In the genomic region with DNA sequence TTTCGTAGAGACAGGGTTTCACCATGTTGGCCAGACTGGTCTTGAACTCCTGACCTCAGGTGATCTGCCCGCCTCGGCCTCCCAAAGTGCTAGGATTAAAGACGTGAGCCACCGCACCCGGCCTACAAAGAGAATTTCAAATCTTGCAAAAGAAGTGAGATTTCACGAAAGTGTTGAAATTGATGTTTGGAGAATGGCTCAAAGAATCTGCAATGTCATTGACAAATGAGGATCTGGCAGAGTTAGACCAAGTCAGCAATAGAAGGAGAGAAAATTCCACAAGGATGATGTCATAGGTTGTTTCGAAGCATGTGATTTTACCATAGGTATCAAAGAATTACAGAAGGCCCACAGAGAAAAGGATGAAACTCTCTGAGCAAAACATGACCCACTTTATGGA, we compare ENCODE assay signal across 11 cellular contexts.
A peak's percentile ranks its signal among the peaks of the same experiment; 100 is the strongest.
DNase-seq lines count a peak whose midpoint lies in the region; ATAC-seq and TF ChIP-seq lines count a peak whose summit lies in the region.
"Had no signal": no experiment of that assay in that cellular context is flagged by ENCODE, and none has a peak within 500 bp of the region (broad histone marks: within the 10 kb centered on the region; RNA-seq: fewer than 3 reads in every experiment).

No MANE protein-coding gene starts in this region.

- H3K36me3 ChIP-seq in SK-N-SH (replicated peaks in 1 of 2; ENCODE audit: control insufficient read depth in 1 of 2, insufficient read depth in 2 of 2, low read length in 1 of 2) (no peaks in the 10 kb centered on the region), OCI-LY7 (ENCODE audit: insufficient read depth, low read length) (no peaks in the 10 kb centered on the region)
- H3K36me3 ChIP-seq: ovary had no signal

- POLR2A ChIA-PET in SK-N-SH (lab: Yijun Ruan, JAX) = no interaction called here
- POLR2A ChIA-PET in OCI-LY7 (lab: Charles Lee) = interaction anchor here (0.7 kb wide), 1 partner anchor 580 kb away, joined by 3 read pairs; no protein-coding TSS in a partner anchor

- TF ChIP-seq CTCF in HL-60 (IDR thresholded peaks at IDR 0.05; ENCODE audit: insufficient read depth, low read length) (no peak), SK-N-SH (IDR thresholded peaks at IDR 0.05) (no peak), fibroblast of villous mesenchyme (IDR thresholded peaks at IDR 0.05; ENCODE audit: insufficient read depth, low read depth, low read length) (no peak), OCI-LY7 (conservative IDR thresholded peaks at IDR 0.05; ENCODE audit: low read length) (no peak)

- intact Hi-C loops in OCI-LY7 (cut with micrococcal nuclease; ENCODE audit: unreplicated experiment) = no loop called here

- no peak overlapping the region for H3K9ac ChIP-seq in SK-N-SH

- no peaks in the 10 kb centered on the region for H4K20me1 ChIP-seq in SK-N-SH (ENCODE audit: insufficient read depth)
- H4K20me1 ChIP-seq in OCI-LY7 (ENCODE audit: insufficient read depth, low read length) = no peaks in the 10 kb centered on the region

- no TSS peak for BruUV-seq in OCI-LY7 (replicated peaks; lab: Mats Ljungman, UMichigan)

- H3K4me1 ChIP-seq in SK-N-SH (ENCODE audit: control insufficient read depth in 1 of 2, insufficient read depth in 2 of 2, low read depth in 1 of 2, low read length in 1 of 2) (no peaks in the 10 kb centered on the region), OCI-LY7 (ENCODE audit: insufficient read depth, low read length, poor library complexity, severe bottlenecking) (no peaks in the 10 kb centered on the region)

- H3K9me3 ChIP-seq in SK-N-SH (no peaks in the 10 kb centered on the region), OCI-LY7 (ENCODE audit: low read length) (no peaks in the 10 kb centered on the region)
- H3K9me3 ChIP-seq: ovary had no signal

- TF ChIP-seq RAD21 in SK-N-SH (IDR thresholded peaks at IDR 0.05; ENCODE audit: low read length) = no peak

- no peak for TF ChIP-seq EP300 in SK-N-SH (IDR thresholded peaks at IDR 0.05; ENCODE audit: borderline replicate concordance in 1 of 2, low read depth in 1 of 2, low read length in 1 of 2)

- H3K9me2 ChIP-seq in SK-N-SH (no peaks in the 10 kb centered on the region), OCI-LY7 (ENCODE audit: insufficient read depth, low read length) (no peaks in the 10 kb centered on the region)

- H3F3A ChIP-seq in SK-N-SH (replicated peaks; ENCODE audit: insufficient read depth) = no peaks in the 10 kb centered on the region

- H3K4me3 ChIP-seq in HL-60 (replicated peaks; ENCODE audit: insufficient read depth, low read length) = no peak overlapping the region
- no peak overlapping the region for H3K4me3 ChIP-seq in SK-N-SH (ENCODE audit: low read depth in 2 of 2, low read length in 1 of 2)
- no peak overlapping the region for H3K4me3 ChIP-seq in fibroblast of villous mesenchyme (ENCODE audit: low read depth, low read length)
- H3K4me3 ChIP-seq in skeletal muscle cell (ENCODE audit: low read depth, low read length) = no peak overlapping the region
- no peak overlapping the region for H3K4me3 ChIP-seq in OCI-LY7 (ENCODE audit: low read depth, low read length, poor library complexity, severe bottlenecking)
- H3K4me3 ChIP-seq: ovary had no signal

- H2AFZ ChIP-seq in SK-N-SH (ENCODE audit: low read depth) = no peak overlapping the region
- no peak overlapping the region for H2AFZ ChIP-seq in OCI-LY7 (ENCODE audit: low read length)

- H3K27me3 ChIP-seq in HL-60 (ENCODE audit: insufficient read depth, poor library complexity, severe bottlenecking) (no peaks in the 10 kb centered on the region), SK-N-SH (ENCODE audit: insufficient read depth) (no peaks in the 10 kb centered on the region)
- H3K27me3 ChIP-seq: ovary had no signal

- H3K79me2 ChIP-seq in SK-N-SH (ENCODE audit: insufficient read depth) = no peaks in the 10 kb centered on the region
- no peaks in the 10 kb centered on the region for H3K79me2 ChIP-seq in OCI-LY7 (ENCODE audit: insufficient read depth, low read depth, low read length)

- 80% methylated on average over 8 of the region's 8 CpGs for WGBS in SK-N-SH (ENCODE audit: low lambda C conversion rate)

- no peak for ATAC-seq in GM18511 (IDR thresholded peaks at IDR 0.05; ENCODE audit: unreplicated experiment)

- CTCF ChIA-PET in SK-N-SH (lab: Yijun Ruan, JAX) (interaction anchor here (1.8 kb wide), 1 partner anchor 24 kb away, joined by 5 read pairs; no protein-coding TSS in a partner anchor), OCI-LY7 (lab: Charles Lee; ENCODE audit: unreplicated experiment) (no interaction called here)

- peak in 1 of 2 experiments; percentile 52 for DNase-seq in HL-60 (ENCODE audit: low read depth in 1 of 2, low spot score in 1 of 2)
- no peak for DNase-seq in SK-N-SH
- peak; percentile 36 for DNase-seq in fibroblast of villous mesenchyme (ENCODE audit: low read depth)
- DNase-seq in skeletal muscle cell (ENCODE audit: low read depth) = peak; percentile 8
- no peak for DNase-seq in OCI-LY7 (ENCODE audit: low spot score)
- DNase-seq in DMS 273 treated with DMSO at 0.1 percent for 48 hours (lab: John Stamatoyannopoulos, UW) = no peak
- DNase-seq: activated CD4-positive, alpha-beta T cell treated with anti-CD3 and anti-CD28 coated beads, Interleukin-2, amount 10 ng/mL, durations not matched to agents 24 days and 14 days; activated naive CD4-positive, alpha-beta T cell treated with Interleukin-2 at 50 U/mL for 16 hours; KBM-7; ovary had no signal

- no peak overlapping the region for H3K4me2 ChIP-seq in SK-N-SH
- no peak overlapping the region for H3K4me2 ChIP-seq in OCI-LY7 (ENCODE audit: low read length)

- H3K27ac ChIP-seq in HL-60 (replicated peaks) = peak overlapping the region; percentile 30; the same call in 1 of the 2 replicates
- H3K27ac ChIP-seq in SK-N-SH (ENCODE audit: low read depth in 2 of 2, low read length in 1 of 2) = no peak overlapping the region
- no peak overlapping the region for H3K27ac ChIP-seq in OCI-LY7 (ENCODE audit: low read depth, low read length, poor library complexity, severe bottlenecking)
- H3K27ac ChIP-seq: ovary had no signal

TF ChIP-seq in SK-N-SH, 30 proteins besides CTCF, POLR2A, EP300 and RAD21:
- TF ChIP-seq EZH2phosphoT487 (IDR thresholded peaks at IDR 0.05; ENCODE audit: borderline replicate concordance, low read depth) (no peak), JUND (IDR thresholded peaks at IDR 0.05) (0 out of 2 replicates have a peak, but pooled peaks have one; percentile 26), FOXJ3 (CRISPR knock-in tag; IDR thresholded peaks at IDR 0.05) (no peak), RFX5 (IDR thresholded peaks at IDR 0.05; ENCODE audit: low read length) (no peak), ELF1 (IDR thresholded peaks at IDR 0.05) (no peak), FOXM1 (IDR thresholded peaks at IDR 0.05; ENCODE audit: low read depth) (no peak), YY1 (IDR thresholded peaks at IDR 0.05; ENCODE audit: low read depth) (no peak)
- TF ChIP-seq, protein P1, sequence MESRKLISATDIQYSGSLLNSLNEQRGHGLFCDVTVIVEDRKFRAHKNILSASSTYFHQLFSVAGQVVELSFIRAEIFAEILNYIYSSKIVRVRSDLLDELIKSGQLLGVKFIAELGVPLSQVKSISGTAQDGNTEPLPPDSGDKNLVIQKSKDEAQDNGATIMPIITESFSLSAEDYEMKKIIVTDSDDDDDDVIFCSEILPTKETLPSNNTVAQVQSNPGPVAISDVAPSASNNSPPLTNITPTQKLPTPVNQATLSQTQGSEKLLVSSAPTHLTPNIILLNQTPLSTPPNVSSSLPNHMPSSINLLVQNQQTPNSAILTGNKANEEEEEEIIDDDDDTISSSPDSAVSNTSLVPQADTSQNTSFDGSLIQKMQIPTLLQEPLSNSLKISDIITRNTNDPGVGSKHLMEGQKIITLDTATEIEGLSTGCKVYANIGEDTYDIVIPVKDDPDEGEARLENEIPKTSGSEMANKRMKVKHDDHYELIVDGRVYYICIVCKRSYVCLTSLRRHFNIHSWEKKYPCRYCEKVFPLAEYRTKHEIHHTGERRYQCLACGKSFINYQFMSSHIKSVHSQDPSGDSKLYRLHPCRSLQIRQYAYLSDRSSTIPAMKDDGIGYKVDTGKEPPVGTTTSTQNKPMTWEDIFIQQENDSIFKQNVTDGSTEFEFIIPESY (IDR thresholded peaks at IDR 0.05; ENCODE audit: borderline replicate concordance, low read depth) = no peak
- TF ChIP-seq, protein P2, sequence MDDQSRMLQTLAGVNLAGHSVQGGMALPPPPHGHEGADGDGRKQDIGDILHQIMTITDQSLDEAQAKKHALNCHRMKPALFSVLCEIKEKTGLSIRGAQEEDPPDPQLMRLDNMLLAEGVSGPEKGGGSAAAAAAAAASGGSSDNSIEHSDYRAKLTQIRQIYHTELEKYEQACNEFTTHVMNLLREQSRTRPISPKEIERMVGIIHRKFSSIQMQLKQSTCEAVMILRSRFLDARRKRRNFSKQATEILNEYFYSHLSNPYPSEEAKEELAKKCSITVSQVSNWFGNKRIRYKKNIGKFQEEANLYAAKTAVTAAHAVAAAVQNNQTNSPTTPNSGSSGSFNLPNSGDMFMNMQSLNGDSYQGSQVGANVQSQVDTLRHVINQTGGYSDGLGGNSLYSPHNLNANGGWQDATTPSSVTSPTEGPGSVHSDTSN (IDR thresholded peaks at IDR 0.05) = peak; percentile 46

Comparison
In these comparisons a context has a peak if more than half of its experiments do, and no peak if none do; other contexts are left out.
1. DNase-seq: peak in fibroblast of villous mesenchyme (single experiment) and skeletal muscle cell (single experiment); none in SK-N-SH (single experiment), OCI-LY7 (single experiment) and DMS 273 treated with DMSO at 0.1 percent for 48 hours (single experiment).